Comparison of ENCODE assay signal across 20 cellular contexts in genomic region chr13:95787356-95788099, GRCh38.
DNase-seq lines count a peak whose midpoint lies in the region; ATAC-seq and TF ChIP-seq lines count a peak whose summit lies in the region.
"Had no signal": no experiment of that assay in that cellular context is flagged by ENCODE, and none has a peak within 500 bp of the region (broad histone marks: within the 10 kb centered on the region; RNA-seq: fewer than 3 reads in every experiment).

No MANE protein-coding gene starts in this region.

- TF ChIP-seq CTCF in MCF 10A (IDR thresholded peaks at IDR 0.05; ENCODE audit: unreplicated experiment) (no peak), breast epithelium (IDR thresholded peaks at IDR 0.05) (no peak), epithelial cell of esophagus (IDR thresholded peaks at IDR 0.05; ENCODE audit: insufficient read depth, low read depth, low read length, missing control alignments) (no peak), mesothelial cell of epicardium (IDR thresholded peaks at IDR 0.05; ENCODE audit: unreplicated experiment) (no peak)

- H3K9me3 ChIP-seq in breast epithelium: no peaks in the 10 kb centered on the region
- H3K9me3 ChIP-seq: Caco-2, HAP-1, MG63 had no signal

- H3K4me3 Mint-ChIP-seq in MCF 10A (ENCODE audit: unreplicated experiment) (no peak overlapping the region), mesothelial cell of epicardium (no peak overlapping the region)

- no peak for TF ChIP-seq POLR2A in breast epithelium (IDR thresholded peaks at IDR 0.05)

- CTCF ChIA-PET in MCF 10A (lab: Yijun Ruan, JAX): interaction anchor here (0.6 to 3.5 kb wide), 5 partner anchors 46 to 205 kb away, joined by 3 to 22 read pairs (median 4); no protein-coding TSS in a partner anchor

- H3K27me3 Mint-ChIP-seq in MCF 10A (ENCODE audit: insufficient read depth, unreplicated experiment): no peaks in the 10 kb centered on the region
- H3K27me3 Mint-ChIP-seq in mesothelial cell of epicardium (ENCODE audit: low read depth): no peaks in the 10 kb centered on the region

- POLR2A ChIA-PET in MCF 10A (lab: Yijun Ruan, JAX): interaction anchor here (0.6 to 3.2 kb wide), 3 partner anchors 84 to 404 kb away, joined by 3 to 10 read pairs (median 3); partner anchors contain the start of gene DNAJC3

- H3K27ac Mint-ChIP-seq in MCF 10A (ENCODE audit: low read depth, unreplicated experiment) (peak overlapping the region; percentile 37), mesothelial cell of epicardium (peak overlapping the region; percentile 68)

- no TSS peak for BruUV-seq in MCF 10A (replicated peaks; lab: Mats Ljungman, UMichigan)

- H3K4me1 ChIP-seq in breast epithelium: no peaks in the 10 kb centered on the region
- H3K4me1 ChIP-seq: HAP-1 had no signal

- H3K27ac ChIP-seq in breast epithelium: no peak overlapping the region

- no peak overlapping the region for H3K4me3 ChIP-seq in breast epithelium
- H3K4me3 ChIP-seq in epithelial cell of esophagus (ENCODE audit: low read length): no peak overlapping the region
- no peak overlapping the region for H3K4me3 ChIP-seq in skeletal muscle cell (ENCODE audit: low read depth, low read length)
- H3K4me3 ChIP-seq: GM12878, HAP-1, MG63 had no signal

- no peak for ATAC-seq in Right ventricle myocardium superior (ENCODE audit: poor library complexity)
- ATAC-seq: GM12878 had no signal

- H3K4me1 Mint-ChIP-seq in MCF 10A (ENCODE audit: insufficient read depth, unreplicated experiment): peaks cover 20% of the 10 kb centered on the region
- H3K4me1 Mint-ChIP-seq in mesothelial cell of epicardium: no peaks in the 10 kb centered on the region

- H3K27me3 ChIP-seq in breast epithelium: no peaks in the 10 kb centered on the region
- H3K27me3 ChIP-seq: MG63 had no signal

- no peaks in the 10 kb centered on the region for H3K36me3 ChIP-seq in breast epithelium

- peaks cover 58% of the 10 kb centered on the region for H3K36me3 Mint-ChIP-seq in MCF 10A (ENCODE audit: insufficient read depth, unreplicated experiment)
- peaks cover 36% of the 10 kb centered on the region for H3K36me3 Mint-ChIP-seq in mesothelial cell of epicardium

- intact Hi-C loops in MCF 10A (cut with micrococcal nuclease) (no loop called here), breast epithelium (cut with DNase I; ENCODE audit: low total_unique reads) (no loop called here), Right ventricle myocardium superior (cut with DNase I) (no loop called here)

- peaks cover 2% of the 10 kb centered on the region for H3K9me3 Mint-ChIP-seq in MCF 10A (ENCODE audit: unreplicated experiment)
- peaks cover 17% of the 10 kb centered on the region for H3K9me3 Mint-ChIP-seq in mesothelial cell of epicardium

- DNase-seq in MCF 10A (ENCODE audit: unreplicated experiment) (peak; percentile 12), breast epithelium (ENCODE audit: low spot score in 2 of 2) (no peak), epithelial cell of esophagus (ENCODE audit: low read depth) (peak; percentile 9), mesothelial cell of epicardium (ENCODE audit: low spot score in 2 of 2, unreplicated experiment in 2 of 2) (no peak), skeletal muscle cell (ENCODE audit: low read depth) (peak; percentile 34), NCI-H2029 (lab: John Stamatoyannopoulos, UW) (no peak), Right ventricle myocardium superior (no peak)
- no peak for DNase-seq in activated CD8-positive, alpha-beta memory T cell treated with anti-CD3 and anti-CD28 coated beads for 24 hours
- DNase-seq: C1 segment of cervical spinal cord, Caco-2, DMS79, KBM-7, MG63, NCI-H1105 treated with DMSO at 0.1 percent for 48 hours, NCI-H187, NCI-H446 treated with DMSO at 0.1 percent for 48 hours, NCI-H774, RPMI8226 had no signal

Comparison
In these comparisons a context has a peak if more than half of its experiments do, and no peak if none do; other contexts are left out.
1. DNase-seq: peak in MCF 10A (single experiment), epithelial cell of esophagus (single experiment) and skeletal muscle cell (single experiment); none in breast epithelium (0 of 2), mesothelial cell of epicardium (0 of 2), NCI-H2029 (single experiment), Right ventricle myocardium superior (single experiment) and activated CD8-positive, alpha-beta memory T cell treated with anti-CD3 and anti-CD28 coated beads for 24 hours (single experiment).